Comparison of ENCODE assay signal across 15 cellular contexts in genomic region chr11:78076733-78077403, GRCh38. TPM values are rescaled to one million over a fixed set of nuclear protein-coding genes. Genes with fewer than 3 reads are reported as not detected.
DNase-seq lines count a peak whose midpoint lies in the region; ATAC-seq and TF ChIP-seq lines count a peak whose summit lies in the region.
"Had no signal": no experiment of that assay in that cellular context is flagged by ENCODE, and none has a peak within 500 bp of the region (broad histone marks: within the 10 kb centered on the region; RNA-seq: fewer than 3 reads in every experiment).

No MANE protein-coding gene starts in this region.

- H4K20me1 ChIP-seq in MM.1S (ENCODE audit: insufficient read depth, low read length): no peaks in the 10 kb centered on the region

- no peak overlapping the region for H2AFZ ChIP-seq in MM.1S (ENCODE audit: low read length)

- H3K9ac ChIP-seq in MM.1S (ENCODE audit: low read length) (no peak overlapping the region), colonic mucosa (ENCODE audit: low read depth in 2 of 2, low read length in 2 of 2) (no peak overlapping the region)

- peaks cover 20% of the 10 kb centered on the region for H3K36me3 Mint-ChIP-seq in activated naive CD8-positive, alpha-beta T cell treated with anti-CD3 and anti-CD28 coated beads, Interleukin-2, amount 10 ng/mL, durations not matched to agents 7 days and 5 days
- peaks cover 29% of the 10 kb centered on the region for H3K36me3 Mint-ChIP-seq in nephron (ENCODE audit: low read depth)

- TF ChIP-seq CTCF in MM.1S (IDR thresholded peaks at IDR 0.05; ENCODE audit: low read length) (no peak), nephron (IDR thresholded peaks at IDR 0.05; ENCODE audit: unreplicated experiment in 3 of 3) (no peak), colonic mucosa (IDR thresholded peaks at IDR 0.05) (no peak)

- H3K4me1 ChIP-seq in MM.1S (ENCODE audit: low read length) (peaks cover 8% of the 10 kb centered on the region), colonic mucosa (peaks cover 7% of the 10 kb centered on the region)

- DNase-seq in DMS 273 (lab: John Stamatoyannopoulos, UW; ENCODE audit: unreplicated experiment) (peak; percentile 31), DMS 273 treated with DMSO at 0.1 percent for 48 hours (lab: John Stamatoyannopoulos, UW) (no peak), MM.1S (no peak), AG08395 (ENCODE audit: low spot score) (no peak), colonic mucosa (no peak)
- no peak for DNase-seq in activated naive CD8-positive, alpha-beta T cell treated with anti-CD3 and anti-CD28 coated beads, Interleukin-2, amount 10 ng/mL, durations not matched to agents 7 days and 5 days
- DNase-seq: activated CD4-positive, alpha-beta T cell treated with anti-CD3 and anti-CD28 coated beads, Interleukin-2, amount 50 U/mL, for 4 hours; amniotic stem cell; DMS153; foreskin keratinocyte; islet precursor cell; NCI-H2081 treated with DMSO at 0.1 percent for 48 hours; right cardiac atrium had no signal

- H3K79me2 ChIP-seq in MM.1S (ENCODE audit: low read length): peaks cover 76% of the 10 kb centered on the region

- H3K4me3 ChIP-seq in MM.1S (ENCODE audit: low read length): no peak overlapping the region
- H3K4me3 ChIP-seq in colonic mucosa: no peak overlapping the region

- H3K9me3 ChIP-seq in MM.1S (replicated peaks; ENCODE audit: insufficient read depth, low read length): no peaks in the 10 kb centered on the region
- no peaks in the 10 kb centered on the region for H3K9me3 ChIP-seq in colonic mucosa

- peak overlapping the region; percentile 3 for H3K27ac Mint-ChIP-seq in activated naive CD8-positive, alpha-beta T cell treated with anti-CD3 and anti-CD28 coated beads, Interleukin-2, amount 10 ng/mL, durations not matched to agents 7 days and 5 days
- no peak overlapping the region for H3K27ac Mint-ChIP-seq in nephron

- peaks cover 47% of the 10 kb centered on the region for H3K4me1 Mint-ChIP-seq in activated naive CD8-positive, alpha-beta T cell treated with anti-CD3 and anti-CD28 coated beads, Interleukin-2, amount 10 ng/mL, durations not matched to agents 7 days and 5 days
- H3K4me1 Mint-ChIP-seq in nephron: peaks cover 16% of the 10 kb centered on the region

- peak overlapping the region; percentile 13 for H3K4me3 Mint-ChIP-seq in activated naive CD8-positive, alpha-beta T cell treated with anti-CD3 and anti-CD28 coated beads, Interleukin-2, amount 10 ng/mL, durations not matched to agents 7 days and 5 days
- H3K4me3 Mint-ChIP-seq in nephron: peak overlapping the region; percentile 6 to 35 (median 10)

- POLR2A ChIA-PET in activated naive CD8-positive, alpha-beta T cell treated with anti-CD3 and anti-CD28 coated beads, Interleukin-2, amount 10 ng/mL, durations not matched to agents 7 days and 5 days (lab: Charles Lee): interaction anchor here (0.5 to 4.0 kb wide), 3 partner anchors 9 to 169 kb away, joined by 4 to 21 read pairs (median 5); partner anchors contain the start of gene ALG8

- no peaks in the 10 kb centered on the region for H3K9me2 ChIP-seq in MM.1S (replicated peaks; ENCODE audit: insufficient read depth, low read length)

- H3K27me3 ChIP-seq in MM.1S (replicated peaks; ENCODE audit: insufficient read depth, low read length): no peaks in the 10 kb centered on the region
- no peaks in the 10 kb centered on the region for H3K27me3 ChIP-seq in colonic mucosa
- H3K27me3 ChIP-seq: foreskin keratinocyte had no signal

- 0 out of 2 replicates have a peak overlapping the region, but pooled peaks have one; percentile 10 for H3K4me2 ChIP-seq in MM.1S (ENCODE audit: low read depth, low read length)

- no peaks in the 10 kb centered on the region for H3K27me3 Mint-ChIP-seq in activated naive CD8-positive, alpha-beta T cell treated with anti-CD3 and anti-CD28 coated beads, Interleukin-2, amount 10 ng/mL, durations not matched to agents 7 days and 5 days
- no peaks in the 10 kb centered on the region for H3K27me3 Mint-ChIP-seq in nephron (ENCODE audit: low read depth)

- H3K9me3 Mint-ChIP-seq in activated naive CD8-positive, alpha-beta T cell treated with anti-CD3 and anti-CD28 coated beads, Interleukin-2, amount 10 ng/mL, durations not matched to agents 7 days and 5 days: no peaks in the 10 kb centered on the region
- H3K9me3 Mint-ChIP-seq in nephron: no peaks in the 10 kb centered on the region

- H3K27ac ChIP-seq in MM.1S (ENCODE audit: low read length) (no peak overlapping the region), colonic mucosa (no peak overlapping the region)
- H3K27ac ChIP-seq: foreskin keratinocyte had no signal

- H3F3A ChIP-seq in MM.1S (ENCODE audit: insufficient read depth, low read length): no peaks in the 10 kb centered on the region

- intact Hi-C loops in colonic mucosa (cut with DNase I): no loop called here

- no peak for ATAC-seq in activated naive CD8-positive, alpha-beta T cell treated with anti-CD3 and anti-CD28 coated beads, Interleukin-2, amount 10 ng/mL, durations not matched to agents 7 days and 5 days (ENCODE audit: low read depth)
- ATAC-seq in HG02870 (IDR thresholded peaks at IDR 0.05; ENCODE audit: unreplicated experiment): no peak
- ATAC-seq: foreskin keratinocyte, right cardiac atrium had no signal

- H3K36me3 ChIP-seq in MM.1S (replicated peaks; ENCODE audit: insufficient read depth, low read length) (no peaks in the 10 kb centered on the region), colonic mucosa (no peaks in the 10 kb centered on the region)

RNA-seq across cellular contexts. Expression of gene NDUFC2, which starts 2.8 kb away (rescaled TPM):
- 100 to 1,000 TPM; 162 to 163 TPM for total RNA-seq in activated naive CD8-positive, alpha-beta T cell treated with anti-CD3 and anti-CD28 coated beads, Interleukin-2, amount 10 ng/mL, durations not matched to agents 7 days and 5 days
- 100 to 1,000 TPM; 226 to 288 TPM for total RNA-seq in colonic mucosa

RNA-seq across cellular contexts. Expression of gene THRSP, which starts 13.2 kb away (rescaled TPM):
- not detected for total RNA-seq in activated naive CD8-positive, alpha-beta T cell treated with anti-CD3 and anti-CD28 coated beads, Interleukin-2, amount 10 ng/mL, durations not matched to agents 7 days and 5 days
- under 1 TPM in 1 of 2 donors, not detected in 1; 0.61 TPM for total RNA-seq in colonic mucosa
- total RNA-seq: foreskin keratinocyte had no signal

RNA-seq across cellular contexts. Expression of gene KCTD14, which starts 53.8 kb away (rescaled TPM):
- total RNA-seq in activated naive CD8-positive, alpha-beta T cell treated with anti-CD3 and anti-CD28 coated beads, Interleukin-2, amount 10 ng/mL, durations not matched to agents 7 days and 5 days: under 1 TPM in 1 of 2 experiments, not detected in 1; 0.22 TPM
- 10 to 100 TPM; 19.5 to 19.7 TPM for total RNA-seq in colonic mucosa

Comparison
In these comparisons a context has a peak if more than half of its experiments do, and no peak if none do; other contexts are left out.
1. RNA of gene KCTD14, which starts 53.8 kb away (total RNA-seq): 19.5 to 19.7 TPM in colonic mucosa; 0.22 TPM in activated naive CD8-positive, alpha-beta T cell treated with anti-CD3 and anti-CD28 coated beads, Interleukin-2, amount 10 ng/mL, durations not matched to agents 7 days and 5 days; every median in the first group is over 10 times any median in the second.